ENCODE assay signal across 21 cellular contexts in genomic region chr7:114710495-114710894, GRCh38.
"Had no signal": no experiment of that assay in that cellular context is flagged by ENCODE, and none has a peak within 500 bp of the region (broad histone marks: within the 10 kb centered on the region; RNA-seq: fewer than 3 reads in every experiment).

No MANE protein-coding gene starts in this region.

- H3K27me3 ChIP-seq: breast epithelium, MG63 had no signal

- H3K4me3 ChIP-seq: breast epithelium, MG63 had no signal

- H3K27ac ChIP-seq: breast epithelium had no signal

- DNase-seq: activated CD4-positive, alpha-beta T cell treated with anti-CD3 and anti-CD28 coated beads for 48 hours; activated CD4-positive, alpha-beta T cell treated with anti-CD3 and anti-CD28 coated beads, Interleukin-2, amount 50 U/mL, for 4 hours; activated CD4-positive, CD25-positive, alpha-beta regulatory T cell treated with anti-CD3 and anti-CD28 coated beads, Interleukin-2, amount 50 U/mL, for 72 hours; activated CD8-positive, alpha-beta memory T cell treated with anti-CD3 and anti-CD28 coated beads, Interleukin-2, amount 50 U/mL, for 48 hours; activated CD8-positive, alpha-beta T cell treated with anti-CD3 and anti-CD28 coated beads, Interleukin-2, amount 10 ng/mL, durations not matched to agents 7 days and 5 days; activated T-cell treated with anti-CD3 and anti-CD28 coated beads, Interleukin-2, amount 50 U/mL, for 1 hour; aorta; caudate nucleus; MG63; MV-4-11; NCI-H1092 treated with DMSO at 0.1 percent for 48 hours; NCI-H1417 treated with DMSO at 0.1 percent for 48 hours; NCI-H1694; NCI-H2029; NCI-H2107; NCI-H510A treated with DMSO at 0.1 percent for 48 hours; SHP77; T-helper 17 cell; T-helper 9 cell had no signal

- FAIRE-seq: RCC 7860 had no signal

- ATAC-seq: activated CD8-positive, alpha-beta T cell treated with anti-CD3 and anti-CD28 coated beads, Interleukin-2, amount 10 ng/mL, durations not matched to agents 7 days and 5 days; T-helper 17 cell had no signal

- H3K36me3 ChIP-seq: breast epithelium, MG63 had no signal

- H3K4me1 ChIP-seq: breast epithelium had no signal
